In genomic region chr14:32679927-32680612, GRCh38 we compare ENCODE assay signal across 20 cellular contexts.
"Had no signal": no experiment of that assay in that cellular context is flagged by ENCODE, and none has a peak within 500 bp of the region (broad histone marks: within the 10 kb centered on the region; RNA-seq: fewer than 3 reads in every experiment).

No MANE protein-coding gene starts in this region.

- H3K27me3 Mint-ChIP-seq: activated B cell treated with CpG ODN at 0.5 μM for 24 hours had no signal

- H3K27me3 ChIP-seq: adrenal gland, colonic mucosa, gastroesophageal sphincter, hepatocyte, upper lobe of left lung had no signal

- DNase-seq: activated B cell treated with CpG ODN at 0.5 μM for 24 hours; activated CD4-positive, alpha-beta T cell treated with anti-CD3 and anti-CD28 coated beads, Interleukin-2, amount 10 ng/mL, durations not matched to agents 7 days and 5 days; activated CD8-positive, alpha-beta memory T cell treated with anti-CD3 and anti-CD28 coated beads for 24 hours; activated naive CD4-positive, alpha-beta T cell treated with anti-CD3 and anti-CD28 coated beads, Interleukin-2, amount 50 U/mL, for 16 hours; adrenal gland; colonic mucosa; effector CD4-positive, alpha-beta T cell; mucosa of descending colon; natural killer cell; occipital lobe; stimulated activated CD4-positive, alpha-beta T cell treated with anti-CD3 and anti-CD28 coated beads, Interleukin-4, amount 100 ng/mL, for 1 hour; stimulated activated CD8-positive, alpha-beta memory T cell treated with anti-CD3 and anti-CD28 coated beads, Interleukin-4, amount 100 ng/mL, for 48 hours; stimulated activated naive CD8-positive, alpha-beta T cell treated with anti-CD3 and anti-CD28 coated beads, Interleukin-15, Interleukin-2, amounts not matched to agents 100 U/mL and 50 U/mL, for 24 hours; T-helper 2 cell; upper lobe of left lung had no signal

- H3K36me3 ChIP-seq: adrenal gland, colonic mucosa, gastroesophageal sphincter, upper lobe of left lung had no signal

- H3K4me1 ChIP-seq: colonic mucosa, upper lobe of left lung had no signal

- H3K4me3 ChIP-seq: adrenal gland, colonic mucosa, gastroesophageal sphincter, hepatocyte, lung, mucosa of descending colon, upper lobe of left lung had no signal

- H3K27ac ChIP-seq: adrenal gland, colonic mucosa, epithelial cell of prostate, gastroesophageal sphincter, hepatocyte, upper lobe of left lung had no signal

- H3K9me3 ChIP-seq: adrenal gland, colonic mucosa, gastroesophageal sphincter, mucosa of descending colon, upper lobe of left lung had no signal

- H3K36me3 Mint-ChIP-seq: natural killer cell had no signal

- ATAC-seq: activated T-helper 17 cell treated with anti-CD3 and anti-CD28 coated beads, Interleukin-2, amount 50 U/mL, for 72 hours; gastroesophageal sphincter; mucosa of descending colon; natural killer cell; stimulated activated naive CD8-positive, alpha-beta T cell treated with anti-CD3 and anti-CD28 coated beads, Interleukin-15, Interleukin-2, amounts not matched to agents 100 U/mL and 50 U/mL, for 24 hours had no signal

- H3K9me3 Mint-ChIP-seq: activated B cell treated with CpG ODN at 0.5 μM for 24 hours; activated CD4-positive, alpha-beta T cell treated with anti-CD3 and anti-CD28 coated beads, Interleukin-2, amount 10 ng/mL, durations not matched to agents 7 days and 5 days; activated T-helper 17 cell treated with anti-CD3 and anti-CD28 coated beads, Interleukin-2, amount 50 U/mL, for 72 hours had no signal

- H3K27ac Mint-ChIP-seq: activated B cell treated with CpG ODN at 0.5 μM for 24 hours; activated CD4-positive, alpha-beta T cell treated with anti-CD3 and anti-CD28 coated beads, Interleukin-2, amount 10 ng/mL, durations not matched to agents 7 days and 5 days; activated T-helper 17 cell treated with anti-CD3 and anti-CD28 coated beads, Interleukin-2, amount 50 U/mL, for 72 hours; natural killer cell had no signal

- H3K4me3 Mint-ChIP-seq: activated B cell treated with CpG ODN at 0.5 μM for 24 hours; activated CD4-positive, alpha-beta T cell treated with anti-CD3 and anti-CD28 coated beads, Interleukin-2, amount 10 ng/mL, durations not matched to agents 7 days and 5 days; activated T-helper 17 cell treated with anti-CD3 and anti-CD28 coated beads, Interleukin-2, amount 50 U/mL, for 72 hours; natural killer cell had no signal

- H3K4me1 Mint-ChIP-seq: activated CD4-positive, alpha-beta T cell treated with anti-CD3 and anti-CD28 coated beads, Interleukin-2, amount 10 ng/mL, durations not matched to agents 7 days and 5 days; activated T-helper 17 cell treated with anti-CD3 and anti-CD28 coated beads, Interleukin-2, amount 50 U/mL, for 72 hours; natural killer cell had no signal
